2 cellular contexts compared by ENCODE assay signal in genomic region chr9:5644522-5644921, GRCh38.
TF ChIP-seq lines count a peak whose summit lies in the region.

No MANE protein-coding gene starts in this region.

TF ChIP-seq in A549, 52 proteins besides CTCF, POLR2A, EP300 and RAD21:
- TF ChIP-seq HMGXB4 (CRISPR knock-in tag; IDR thresholded peaks at IDR 0.05; ENCODE audit: borderline replicate concordance) (no peak), EHMT2 (IDR thresholded peaks at IDR 0.05; ENCODE audit: low read depth) (no peak), PHF8 (IDR thresholded peaks at IDR 0.05; ENCODE audit: borderline replicate concordance, low read depth) (no peak), USF2 (IDR thresholded peaks at IDR 0.05) (no peak), CBX2 (IDR thresholded peaks at IDR 0.05; ENCODE audit: borderline replicate concordance, low read depth) (no peak), ZC3H11A (IDR thresholded peaks at IDR 0.05) (no peak), FOSB (CRISPR knock-in tag; IDR thresholded peaks at IDR 0.05) (no peak)

TF ChIP-seq in GM12878, 131 proteins besides CTCF, POLR2A, EP300 and RAD21:
- TF ChIP-seq JUNB (IDR thresholded peaks at IDR 0.05) (peak; percentile 48; the same call in 1 of the 2 replicates), NBN (IDR thresholded peaks at IDR 0.05) (no peak), SMARCA5 (IDR thresholded peaks at IDR 0.05) (no peak)
